Comparison of ENCODE assay signal across 10 cellular contexts in genomic region chr19:14015454-14016035, GRCh38. TPM values are rescaled to one million over a fixed set of nuclear protein-coding genes. Genes with fewer than 3 reads are reported as not detected.
DNase-seq lines count a peak whose midpoint lies in the region; ATAC-seq and TF ChIP-seq lines count a peak whose summit lies in the region.
"Had no signal": no experiment of that assay in that cellular context is flagged by ENCODE, and none has a peak within 500 bp of the region (broad histone marks: within the 10 kb centered on the region; RNA-seq: fewer than 3 reads in every experiment).

No MANE protein-coding gene starts in this region.

- H3K27me3 ChIP-seq in upper lobe of right lung: no peaks in the 10 kb centered on the region

- no peaks in the 10 kb centered on the region for H3K36me3 Mint-ChIP-seq in activated CD8-positive, alpha-beta T cell treated with anti-CD3 and anti-CD28 coated beads for 36 hours (ENCODE audit: low read depth)
- no peaks in the 10 kb centered on the region for H3K36me3 Mint-ChIP-seq in activated CD8-positive, alpha-beta T cell treated with anti-CD3 and anti-CD28 coated beads, Interleukin-2, amount 10 ng/mL, durations not matched to agents 7 days and 5 days (ENCODE audit: low read depth)

- H3K4me1 Mint-ChIP-seq in activated CD8-positive, alpha-beta T cell treated with anti-CD3 and anti-CD28 coated beads for 36 hours (ENCODE audit: low read depth): peaks cover 4% of the 10 kb centered on the region
- H3K4me1 Mint-ChIP-seq in activated CD8-positive, alpha-beta T cell treated with anti-CD3 and anti-CD28 coated beads, Interleukin-2, amount 10 ng/mL, durations not matched to agents 7 days and 5 days (ENCODE audit: low read depth): peaks cover 7% of the 10 kb centered on the region

- no peaks in the 10 kb centered on the region for H3K36me3 ChIP-seq in upper lobe of right lung

- H3K4me1 ChIP-seq in upper lobe of right lung: peaks cover 4% of the 10 kb centered on the region

- no peaks in the 10 kb centered on the region for H3K27me3 Mint-ChIP-seq in activated CD8-positive, alpha-beta T cell treated with anti-CD3 and anti-CD28 coated beads for 36 hours
- peaks cover 5% of the 10 kb centered on the region for H3K27me3 Mint-ChIP-seq in activated CD8-positive, alpha-beta T cell treated with anti-CD3 and anti-CD28 coated beads, Interleukin-2, amount 10 ng/mL, durations not matched to agents 7 days and 5 days (ENCODE audit: low read depth)

- peak overlapping the region; percentile 17 for H3K27ac ChIP-seq in upper lobe of right lung

- peak overlapping the region; percentile 20 for H3K27ac Mint-ChIP-seq in activated CD8-positive, alpha-beta T cell treated with anti-CD3 and anti-CD28 coated beads for 36 hours
- H3K27ac Mint-ChIP-seq in activated CD8-positive, alpha-beta T cell treated with anti-CD3 and anti-CD28 coated beads, Interleukin-2, amount 10 ng/mL, durations not matched to agents 7 days and 5 days: no peak overlapping the region

- no peak overlapping the region for H3K4me3 ChIP-seq in upper lobe of right lung

- intact Hi-C loops in activated CD8-positive, alpha-beta T cell treated with anti-CD3 and anti-CD28 coated beads for 36 hours (cut with micrococcal nuclease): no loop called here
- intact Hi-C loops in upper lobe of right lung (cut with DNase I): no loop called here

- CTCF ChIA-PET in activated CD8-positive, alpha-beta T cell treated with anti-CD3 and anti-CD28 coated beads for 36 hours (lab: Charles Lee): interaction anchor here (0.8 to 0.9 kb wide), 2 partner anchors 33 to 135 kb away, joined by 3 read pairs; no protein-coding TSS in a partner anchor
- CTCF ChIA-PET in activated CD8-positive, alpha-beta T cell treated with anti-CD3 and anti-CD28 coated beads, Interleukin-2, amount 10 ng/mL, durations not matched to agents 7 days and 5 days (lab: Charles Lee): no interaction called here

- DNase-seq in activated CD8-positive, alpha-beta T cell treated with anti-CD3 and anti-CD28 coated beads for 36 hours: no peak
- no peak for DNase-seq in activated CD8-positive, alpha-beta T cell treated with anti-CD3 and anti-CD28 coated beads, Interleukin-2, amount 10 ng/mL, durations not matched to agents 7 days and 5 days
- DNase-seq in OCI-M1 (lab: John Stamatoyannopoulos, UW) (peak; percentile 99), upper lobe of right lung (no peak), NCI-H1092 (lab: John Stamatoyannopoulos, UW) (no peak), Kasumi-1 (lab: John Stamatoyannopoulos, UW) (no peak), NCI-H146 (lab: John Stamatoyannopoulos, UW) (no peak)
- DNase-seq: amniotic stem cell, NCI-H1930 had no signal

- no peak for TF ChIP-seq CTCF in activated CD8-positive, alpha-beta T cell treated with anti-CD3 and anti-CD28 coated beads for 36 hours (IDR thresholded peaks at IDR 0.05)
- TF ChIP-seq CTCF in upper lobe of right lung (IDR thresholded peaks at IDR 0.05): no peak

- ATAC-seq in activated CD8-positive, alpha-beta T cell treated with anti-CD3 and anti-CD28 coated beads for 36 hours: peak; percentile 68
- ATAC-seq in activated CD8-positive, alpha-beta T cell treated with anti-CD3 and anti-CD28 coated beads, Interleukin-2, amount 10 ng/mL, durations not matched to agents 7 days and 5 days: no peak
- peak; percentile 76 for ATAC-seq in HG02840 (IDR thresholded peaks at IDR 0.05; ENCODE audit: low FRiP score, unreplicated experiment)
- peak; percentile 15 for ATAC-seq in upper lobe of right lung

- no peaks in the 10 kb centered on the region for H3K9me3 Mint-ChIP-seq in activated CD8-positive, alpha-beta T cell treated with anti-CD3 and anti-CD28 coated beads for 36 hours
- H3K9me3 Mint-ChIP-seq in activated CD8-positive, alpha-beta T cell treated with anti-CD3 and anti-CD28 coated beads, Interleukin-2, amount 10 ng/mL, durations not matched to agents 7 days and 5 days (ENCODE audit: insufficient read depth): no peaks in the 10 kb centered on the region

- POLR2A ChIA-PET in activated CD8-positive, alpha-beta T cell treated with anti-CD3 and anti-CD28 coated beads for 36 hours (lab: Charles Lee): interaction anchor here (1.2 kb wide), 1 partner anchor 118 kb away, joined by 3 read pairs; no protein-coding TSS in a partner anchor
- POLR2A ChIA-PET in activated CD8-positive, alpha-beta T cell treated with anti-CD3 and anti-CD28 coated beads, Interleukin-2, amount 10 ng/mL, durations not matched to agents 7 days and 5 days (lab: Charles Lee): no interaction called here

- no peaks in the 10 kb centered on the region for H3K9me3 ChIP-seq in upper lobe of right lung

- H3K4me3 Mint-ChIP-seq in activated CD8-positive, alpha-beta T cell treated with anti-CD3 and anti-CD28 coated beads for 36 hours: no peak overlapping the region
- H3K4me3 Mint-ChIP-seq in activated CD8-positive, alpha-beta T cell treated with anti-CD3 and anti-CD28 coated beads, Interleukin-2, amount 10 ng/mL, durations not matched to agents 7 days and 5 days: no peak overlapping the region

RNA-seq across cellular contexts. Expression of gene RFX1, which starts 9.4 kb away (rescaled TPM):
- 10 to 100 TPM; 13.3 to 14.1 TPM for total RNA-seq in activated CD8-positive, alpha-beta T cell treated with anti-CD3 and anti-CD28 coated beads for 36 hours
- total RNA-seq in activated CD8-positive, alpha-beta T cell treated with anti-CD3 and anti-CD28 coated beads, Interleukin-2, amount 10 ng/mL, durations not matched to agents 7 days and 5 days: 10 to 100 TPM; 15.9 to 17.7 TPM
- 17.8 TPM for total RNA-seq in upper lobe of right lung

RNA-seq across cellular contexts. Expression of gene RLN3, which starts 12.4 kb away (rescaled TPM):
- total RNA-seq in activated CD8-positive, alpha-beta T cell treated with anti-CD3 and anti-CD28 coated beads for 36 hours: not detected
- not detected for total RNA-seq in activated CD8-positive, alpha-beta T cell treated with anti-CD3 and anti-CD28 coated beads, Interleukin-2, amount 10 ng/mL, durations not matched to agents 7 days and 5 days
- not detected for total RNA-seq in upper lobe of right lung

RNA-seq across cellular contexts. Expression of gene IL27RA, which starts 16.0 kb away (rescaled TPM):
- 10 to 100 TPM; 46.5 to 48.2 TPM for total RNA-seq in activated CD8-positive, alpha-beta T cell treated with anti-CD3 and anti-CD28 coated beads for 36 hours
- total RNA-seq in activated CD8-positive, alpha-beta T cell treated with anti-CD3 and anti-CD28 coated beads, Interleukin-2, amount 10 ng/mL, durations not matched to agents 7 days and 5 days: 10 to 100 TPM; 39.7 to 39.8 TPM
- total RNA-seq in upper lobe of right lung: 16.2 TPM

RNA-seq across cellular contexts. Expression of gene PALM3, which starts 46.3 kb away (rescaled TPM):
- not detected for total RNA-seq in activated CD8-positive, alpha-beta T cell treated with anti-CD3 and anti-CD28 coated beads for 36 hours
- not detected for total RNA-seq in activated CD8-positive, alpha-beta T cell treated with anti-CD3 and anti-CD28 coated beads, Interleukin-2, amount 10 ng/mL, durations not matched to agents 7 days and 5 days
- 10.0 TPM for total RNA-seq in upper lobe of right lung

RNA-seq across cellular contexts. Expression of gene MISP3, which starts 57.0 kb away (rescaled TPM):
- 1 to 10 TPM; 1.4 to 1.5 TPM for total RNA-seq in activated CD8-positive, alpha-beta T cell treated with anti-CD3 and anti-CD28 coated beads for 36 hours
- total RNA-seq in activated CD8-positive, alpha-beta T cell treated with anti-CD3 and anti-CD28 coated beads, Interleukin-2, amount 10 ng/mL, durations not matched to agents 7 days and 5 days: 1 to 10 TPM; 1.0 to 1.1 TPM
- total RNA-seq in upper lobe of right lung: 6.7 TPM
